In the genomic region with DNA sequence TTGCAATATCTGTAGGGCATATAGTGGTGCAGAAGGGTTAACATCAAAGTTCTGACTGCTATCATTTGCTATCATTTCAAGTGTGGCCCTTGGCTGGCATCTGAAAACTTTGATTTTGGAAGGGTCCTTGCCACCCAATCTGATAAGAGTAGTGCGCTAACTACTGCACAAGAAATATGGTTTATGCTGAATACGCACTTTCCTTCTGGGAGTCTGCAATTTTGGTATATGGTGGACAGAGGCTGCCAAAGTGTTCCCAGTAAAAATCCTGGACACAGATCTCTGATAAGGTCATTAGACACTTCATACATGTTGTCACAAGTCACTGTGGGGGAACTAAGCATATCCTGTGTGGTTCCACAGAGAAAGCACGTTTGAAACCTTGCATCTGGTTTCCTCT, we compare ENCODE assay signal across 2 cellular contexts.
TF ChIP-seq lines count a peak whose summit lies in the region.

No MANE protein-coding gene starts in this region.

TF ChIP-seq in HepG2, 621 proteins besides CTCF, POLR2A, EP300 and RAD21:
- TF ChIP-seq MAFK (conservative IDR thresholded peaks at IDR 0.05 in 1 of 2, IDR thresholded peaks at IDR 0.05 in 1 of 2; ENCODE audit: low read length in 2 of 2), result peak; percentile 80 to 90
- TF ChIP-seq CERS6 (CRISPR knock-in tag; IDR thresholded peaks at IDR 0.05), result no peak
- TF ChIP-seq SNAPC2 (CRISPR knock-in tag; IDR thresholded peaks at IDR 0.05), result no peak
- TF ChIP-seq THAP9 (CRISPR knock-in tag; IDR thresholded peaks at IDR 0.05; ENCODE audit: borderline replicate concordance), result no peak
- TF ChIP-seq MAFF (IDR thresholded peaks at IDR 0.05; ENCODE audit: low read depth, low read length), result peak; percentile 79

TF ChIP-seq in IMR-90, 13 proteins besides CTCF, POLR2A, EP300 and RAD21:
- no peak for TF ChIP-seq MAZ (IDR thresholded peaks at IDR 0.05; ENCODE audit: borderline replicate concordance, low read depth, low read length)
- TF ChIP-seq MAFK (IDR thresholded peaks at IDR 0.05; ENCODE audit: low read depth, low read length), result peak; percentile 42; the same call in 1 of the 2 replicates
